In the genomic region with DNA sequence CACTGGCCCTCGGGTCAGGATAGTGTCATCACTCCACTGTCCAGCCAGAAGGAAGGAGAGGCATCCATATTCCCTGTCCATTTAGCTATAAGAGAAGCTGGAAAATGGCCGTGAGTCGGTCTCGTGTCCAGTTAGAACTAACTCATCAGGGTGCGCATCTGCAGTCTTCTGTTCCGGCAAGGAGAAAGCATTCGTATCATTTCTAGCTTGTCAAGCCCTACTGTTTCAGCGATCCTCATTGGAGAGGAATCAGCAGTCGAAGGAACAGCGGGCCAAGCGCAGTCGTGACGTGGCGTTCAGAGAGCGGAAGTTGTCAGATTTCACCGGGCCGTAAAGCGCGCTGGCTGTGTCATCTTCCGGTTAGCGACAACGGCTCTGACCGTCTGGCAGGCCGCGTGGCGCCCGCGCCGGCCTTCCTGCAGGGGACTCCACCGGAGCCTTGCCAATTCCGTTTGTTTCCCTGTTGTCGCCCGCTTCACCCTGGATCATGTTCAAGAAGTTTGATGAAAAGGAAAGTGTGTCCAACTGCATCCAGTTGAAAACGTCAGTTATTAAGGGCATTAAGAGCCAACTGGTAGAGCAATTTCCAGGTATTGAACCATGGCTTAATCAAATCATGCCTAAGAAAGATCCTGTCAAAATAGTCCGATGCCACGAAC, we compare ENCODE assay signal across 7 cellular contexts. TPM values are rescaled to one million over a fixed set of nuclear protein-coding genes. Genes with fewer than 3 reads are reported as not detected.
DNase-seq lines count a peak whose midpoint lies in the region; ATAC-seq, FAIRE-seq and TF ChIP-seq lines count a peak whose summit lies in the region.

No MANE protein-coding gene starts in this region.

- peak in 2 of 3 experiments; percentile 3 to 17 for TF ChIP-seq CTCF in keratinocyte (optimal IDR thresholded peaks at IDR 0.05 in 1 of 3, IDR thresholded peaks at IDR 0.05 in 1 of 3, conservative IDR thresholded peaks at IDR 0.05 in 1 of 3; ENCODE audit: extremely low read depth in 1 of 3, insufficient read depth in 2 of 3, low read length in 3 of 3)

- no peaks in the 10 kb centered on the region for H3K27me3 Mint-ChIP-seq in central memory CD8-positive, alpha-beta T cell

- no peaks in the 10 kb centered on the region for H3K9me3 Mint-ChIP-seq in central memory CD8-positive, alpha-beta T cell

- no peaks in the 10 kb centered on the region for H3K9me1 ChIP-seq in keratinocyte (ENCODE audit: control insufficient read depth, extremely low read depth, insufficient read depth, low read length)

- H3K27ac Mint-ChIP-seq in central memory CD8-positive, alpha-beta T cell (ENCODE audit: low read depth), result peak overlapping the region; percentile 96

- H3K4me1 Mint-ChIP-seq in central memory CD8-positive, alpha-beta T cell, result peaks cover 22% of the 10 kb centered on the region

- peak overlapping the region; percentile 94 for H3K27ac ChIP-seq in keratinocyte (ENCODE audit: control insufficient read depth, insufficient read depth, low read length)

- peak overlapping the region; percentile 89 for H3K4me3 Mint-ChIP-seq in central memory CD8-positive, alpha-beta T cell

- H3K9ac ChIP-seq in keratinocyte (ENCODE audit: control insufficient read depth, extremely low read depth, insufficient read depth, low read length), result peak overlapping the region; percentile 88

- ATAC-seq in HG02884 (IDR thresholded peaks at IDR 0.05; ENCODE audit: unreplicated experiment), result peak; percentile 58
- ATAC-seq in central memory CD8-positive, alpha-beta T cell (replicated peaks; ENCODE audit: extremely low read depth, poor library complexity, severe bottlenecking), result peak; percentile 79

- peaks cover 17% of the 10 kb centered on the region for H3K4me1 ChIP-seq in keratinocyte (ENCODE audit: control insufficient read depth, extremely low read depth, insufficient read depth, low read length)

- H3K4me3 ChIP-seq in keratinocyte (ENCODE audit: control insufficient read depth in 2 of 3, extremely low read depth in 1 of 3, insufficient read depth in 2 of 3, low read depth in 1 of 3, low read length in 3 of 3), result peak overlapping the region; percentile 48 to 87 (median 69)

- peaks cover 46% of the 10 kb centered on the region for H3K36me3 Mint-ChIP-seq in central memory CD8-positive, alpha-beta T cell (ENCODE audit: insufficient read depth)

- FAIRE-seq in keratinocyte (lab: Jason Lieb, UNC), result peak; percentile 13

- peaks cover 23% of the 10 kb centered on the region for H3K79me2 ChIP-seq in keratinocyte (ENCODE audit: control insufficient read depth, insufficient read depth, low read length)

- H3K27me3 ChIP-seq in keratinocyte (ENCODE audit: control insufficient read depth, extremely low read depth, insufficient read depth, low read length), result no peaks in the 10 kb centered on the region

- peak; percentile 77 for TF ChIP-seq POLR2A in GM15510 (IDR thresholded peaks at IDR 0.05; ENCODE audit: borderline replicate concordance, extremely low read depth, insufficient read length)

- DNase-seq in NCI-H2171 treated with DMSO at 0.1 percent for 48 hours (lab: John Stamatoyannopoulos, UW), result peak; percentile 91
- DNase-seq in activated CD4-positive, CD25-positive, alpha-beta regulatory T cell (lab: John Stamatoyannopoulos, UW), result peak; percentile 47 to 64 (median 48)
- DNase-seq in central memory CD8-positive, alpha-beta T cell (ENCODE audit: low spot score in 2 of 2), result peak; percentile 60 to 73
- no peak for DNase-seq in keratinocyte (ENCODE audit: low read depth, low spot score)
- peak; percentile 65 to 72 (median 72) for DNase-seq in stimulated activated CD4-positive, alpha-beta T cell treated with anti-CD3 and anti-CD28 coated beads, Interleukin-12 subunit alpha, Interleukin-12 subunit beta, amount 100 ng/mL, for 48 hours (ENCODE audit: low read depth in 2 of 3, low spot score in 1 of 3)

- no peaks in the 10 kb centered on the region for H3K9me3 ChIP-seq in keratinocyte (ENCODE audit: control insufficient read depth, low read depth, low read length)

- H4K20me1 ChIP-seq in keratinocyte (ENCODE audit: control insufficient read depth, extremely low read depth, insufficient read depth, low read length), result no peaks in the 10 kb centered on the region

- dilution Hi-C loops in keratinocyte (cut with MboI; ENCODE audit: extremely low pct_ligation_motif_present, low sequenced_read_pairs), result no loop called here

- peaks cover 31 to 42% of the 10 kb centered on the region in 2 experiments for H3K36me3 ChIP-seq in keratinocyte (ENCODE audit: control insufficient read depth in 2 of 2, extremely low read depth in 1 of 2, insufficient read depth in 2 of 2, low read length in 2 of 2)

- H2AFZ ChIP-seq in keratinocyte (ENCODE audit: control insufficient read depth, low read length), result peak overlapping the region; percentile 78

- H3K4me2 ChIP-seq in keratinocyte (ENCODE audit: control insufficient read depth, extremely low read depth, insufficient read depth, low read depth, low read length), result peak overlapping the region; percentile 76

RNA-seq across cellular contexts. Expression of a gene that starts 32.9 kb away (rescaled TPM):
- polyA plus RNA-seq in keratinocyte, result 127 to 175 TPM (median 151 TPM) in 3 replicates
- 34.0 TPM for polyA plus RNA-seq in keratinocyte (2011; ENCODE audit: low read depth)
- 104 and 122 TPM in 2 replicates for polyA plus RNA-seq in keratinocyte (2011; cell fraction: cytosol; rRNA removed)
- polyA plus RNA-seq in keratinocyte (2011; cell fraction: nucleus; rRNA removed), result 200 and 213 TPM in 2 replicates
- 96.2 and 142 TPM in 2 replicates for polyA plus RNA-seq in keratinocyte (2012; ENCODE audit: low replicate concordance)
- 97.9 to 155 TPM (median 134 TPM) in 3 replicates for polyA minus RNA-seq in keratinocyte
- 158 TPM for polyA minus RNA-seq in keratinocyte (2011; cell fraction: cytosol; rRNA and poly(A)+ RNA removed)
- 124 and 148 TPM in 2 replicates for polyA minus RNA-seq in keratinocyte (2011; cell fraction: nucleus; rRNA and poly(A)+ RNA removed)

RNA-seq across cellular contexts. Expression of a gene that starts 57.9 kb away (rescaled TPM):
- polyA plus RNA-seq in keratinocyte, result 24.4 to 40.8 TPM (median 33.0 TPM) in 3 replicates
- polyA plus RNA-seq in keratinocyte (2011; ENCODE audit: low read depth), result 34.7 TPM
- polyA plus RNA-seq in keratinocyte (2011; cell fraction: cytosol; rRNA removed), result 10.6 and 31.2 TPM in 2 replicates
- polyA plus RNA-seq in keratinocyte (2011; cell fraction: nucleus; rRNA removed), result 42.7 and 42.9 TPM in 2 replicates
- polyA plus RNA-seq in keratinocyte (2012; ENCODE audit: low replicate concordance), result 28.1 and 65.4 TPM in 2 replicates
- polyA minus RNA-seq in keratinocyte, result 8.9 to 12.6 TPM (median 9.4 TPM) in 3 replicates
- 68.7 TPM for polyA minus RNA-seq in keratinocyte (2011; cell fraction: cytosol; rRNA and poly(A)+ RNA removed)
- polyA minus RNA-seq in keratinocyte (2011; cell fraction: nucleus; rRNA and poly(A)+ RNA removed), result 23.6 and 35.0 TPM in 2 replicates
